16 cellular contexts compared by ENCODE assay signal in the genomic region with DNA sequence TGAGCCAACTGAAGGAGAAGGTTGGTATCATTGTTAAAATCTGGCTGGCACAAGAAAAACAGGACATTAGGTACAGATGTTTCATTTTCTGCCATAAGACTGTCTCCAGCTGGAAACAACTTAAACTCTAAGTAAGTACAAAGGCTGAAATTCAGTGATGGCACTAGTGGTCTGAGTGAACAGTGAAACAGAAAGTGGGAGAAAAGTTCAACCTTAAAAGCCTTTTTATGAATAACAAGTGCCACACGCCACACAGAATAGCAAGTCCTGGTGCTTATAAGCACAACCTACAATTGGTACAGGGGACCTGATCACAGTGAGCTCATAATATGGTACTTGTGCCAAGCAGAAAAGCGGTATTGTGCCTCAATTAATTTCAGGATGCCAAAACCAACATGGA. TPM values are rescaled to one million over a fixed set of nuclear protein-coding genes. Genes with fewer than 3 reads are reported as not detected.
A peak's percentile ranks its signal among the peaks of the same experiment; 100 is the strongest.
DNase-seq lines count a peak whose midpoint lies in the region; ATAC-seq, FAIRE-seq and TF ChIP-seq lines count a peak whose summit lies in the region.
"Had no signal": no experiment of that assay in that cellular context is flagged by ENCODE, and none has a peak within 500 bp of the region (broad histone marks: within the 10 kb centered on the region; RNA-seq: fewer than 3 reads in every experiment).

No MANE protein-coding gene starts in this region.

- TF ChIP-seq RAD21 in HepG2 (CRISPR knock-in tag; IDR thresholded peaks at IDR 0.05), result no peak

- in situ Hi-C loops in HepG2 (cut with HindIII; ENCODE audit: extremely low pct_ligation_motif_present, low pct_unique_long_range_greater_than_20kb), result no loop called here

- TF ChIP-seq POLR2A in H54 (IDR thresholded peaks at IDR 0.05; ENCODE audit: low read depth, low read length), result no peak
- TF ChIP-seq POLR2A in HepG2 (IDR thresholded peaks at IDR 0.05; ENCODE audit: insufficient read depth in 1 of 2, low read depth in 2 of 2, low read length in 2 of 2), result no peak

- H2AFZ ChIP-seq in OCI-LY7 (ENCODE audit: low read length) (peak overlapping the region; percentile 34; the same call in 1 of the 2 replicates), HepG2 (ENCODE audit: low read length) (no peak overlapping the region), hepatocyte (no peak overlapping the region)
- H2AFZ ChIP-seq: GM23248 had no signal

- H3K9ac ChIP-seq in HepG2 (ENCODE audit: insufficient read depth, low read depth, low read length), result no peak overlapping the region
- H3K9ac ChIP-seq: GM23248 had no signal

- intact Hi-C loops in OCI-LY7 (cut with micrococcal nuclease; ENCODE audit: unreplicated experiment) (no loop called here), HepG2 (cut with micrococcal nuclease; ENCODE audit: unreplicated experiment) (no loop called here)

- no peak for TF ChIP-seq EP300 in HepG2 (IDR thresholded peaks at IDR 0.05; ENCODE audit: low read depth in 2 of 2, low read length in 2 of 2)
- TF ChIP-seq EP300 in HepG2 (CRISPR knock-in tag; IDR thresholded peaks at IDR 0.05; ENCODE audit: borderline replicate concordance), result no peak

- H3K4me1 ChIP-seq in OCI-LY7 (ENCODE audit: insufficient read depth, low read length, poor library complexity, severe bottlenecking) (peaks cover 50% of the 10 kb centered on the region), HepG2 (ENCODE audit: insufficient read depth, low read length) (no peaks in the 10 kb centered on the region), hepatocyte (ENCODE audit: insufficient read depth) (no peaks in the 10 kb centered on the region)
- H3K4me1 ChIP-seq: BE2C had no signal

- H3K9me3 ChIP-seq in OCI-LY7 (ENCODE audit: low read length) (peaks cover 42% of the 10 kb centered on the region), HepG2 (ENCODE audit: low read length) (no peaks in the 10 kb centered on the region), hepatocyte (ENCODE audit: low read depth) (no peaks in the 10 kb centered on the region)
- H3K9me3 ChIP-seq: BE2C had no signal

- H3K4me2 ChIP-seq in OCI-LY7 (ENCODE audit: low read length), result no peak overlapping the region
- no peak overlapping the region for H3K4me2 ChIP-seq in HepG2 (ENCODE audit: low read depth, low read length)
- H3K4me2 ChIP-seq in hepatocyte, result no peak overlapping the region

- H3K27ac ChIP-seq in OCI-LY7 (ENCODE audit: low read depth, low read length, poor library complexity, severe bottlenecking), result no peak overlapping the region
- no peak overlapping the region for H3K27ac ChIP-seq in HepG2 (ENCODE audit: extremely low read length, insufficient read depth, low read length)
- no peak overlapping the region for H3K27ac ChIP-seq in hepatocyte
- H3K27ac ChIP-seq: C4-2B, GM23248 had no signal

- H3K27me3 ChIP-seq in HepG2 (ENCODE audit: control insufficient read depth in 1 of 2, insufficient read depth in 2 of 2, low read length in 2 of 2) (no peaks in the 10 kb centered on the region), hepatocyte (no peaks in the 10 kb centered on the region)

- H4K20me1 ChIP-seq in OCI-LY7 (ENCODE audit: insufficient read depth, low read length), result no peaks in the 10 kb centered on the region
- H4K20me1 ChIP-seq in HepG2 (ENCODE audit: insufficient read depth, low read length), result no peaks in the 10 kb centered on the region
- no peaks in the 10 kb centered on the region for H4K20me1 ChIP-seq in hepatocyte (ENCODE audit: insufficient read depth, poor library complexity, severe bottlenecking)

- CTCF ChIA-PET in OCI-LY7 (lab: Charles Lee; ENCODE audit: unreplicated experiment), result no interaction called here
- CTCF ChIA-PET in HepG2 (lab: Yijun Ruan, JAX; ENCODE audit: low intra/inter-chr PET ratio, low total read pairs), result no interaction called here

- BruUV-seq in OCI-LY7 (replicated peaks; lab: Mats Ljungman, UMichigan), result no TSS peak
- BruUV-seq in HepG2 (replicated peaks; lab: Mats Ljungman, UMichigan), result no TSS peak

- H3K79me2 ChIP-seq in OCI-LY7 (ENCODE audit: insufficient read depth, low read depth, low read length) (no peaks in the 10 kb centered on the region), HepG2 (ENCODE audit: insufficient read depth, low read length) (no peaks in the 10 kb centered on the region), hepatocyte (no peaks in the 10 kb centered on the region)

- H3K36me3 ChIP-seq in OCI-LY7 (ENCODE audit: insufficient read depth, low read length), result peaks cover 30% of the 10 kb centered on the region
- H3K36me3 ChIP-seq in HepG2 (replicated peaks in 1 of 2; ENCODE audit: control insufficient read depth in 1 of 2, insufficient read depth in 2 of 2, low read length in 2 of 2), result no peaks in the 10 kb centered on the region
- H3K36me3 ChIP-seq in hepatocyte (replicated peaks; ENCODE audit: insufficient read depth, low read depth), result no peaks in the 10 kb centered on the region
- H3K36me3 ChIP-seq: BE2C had no signal

- no peak for ATAC-seq in HepG2

- FAIRE-seq in H54 (lab: Jason Lieb, UNC) (peak; percentile 57), HepG2 (lab: Jason Lieb, UNC) (no peak), urothelium cell line (lab: Jason Lieb, UNC) (no peak)

- no peak overlapping the region for H3K4me3 ChIP-seq in AG10803 (ENCODE audit: low read length)
- H3K4me3 ChIP-seq in OCI-LY7 (ENCODE audit: low read depth, low read length, poor library complexity, severe bottlenecking), result no peak overlapping the region
- H3K4me3 ChIP-seq in HepG2 (replicated peaks in 1 of 3; ENCODE audit: insufficient read depth in 1 of 3, low read depth in 2 of 3, low read length in 3 of 3), result no peak overlapping the region
- H3K4me3 ChIP-seq in hepatocyte, result no peak overlapping the region
- H3K4me3 ChIP-seq: GM23248 had no signal

- H3K9me2 ChIP-seq in OCI-LY7 (ENCODE audit: insufficient read depth, low read length) (no peaks in the 10 kb centered on the region), hepatocyte (replicated peaks; ENCODE audit: insufficient read depth) (no peaks in the 10 kb centered on the region)

- peak; percentile 8 for DNase-seq in AG10803 (ENCODE audit: low read depth)
- no peak for DNase-seq in H54 (ENCODE audit: insufficient read length, low spot score)
- DNase-seq in OCI-LY7 (ENCODE audit: low spot score), result no peak
- DNase-seq in fibroblast of gingiva (ENCODE audit: low read depth), result peak; percentile 1
- DNase-seq in HepG2 (ENCODE audit: low spot score), result no peak
- no peak for DNase-seq in urothelium cell line (ENCODE audit: low spot score)
- no peak for DNase-seq in hepatocyte (ENCODE audit: low spot score)
- DNase-seq: 8988T; ACHN; BE2C; CD4-positive, alpha-beta memory T cell; DMS79 treated with DMSO at 0.1 percent for 48 hours; GDM1; H7 had no signal

- 74% methylated on average over 2 of the region's 2 CpGs for WGBS in HepG2 (ENCODE audit: low lambda C conversion rate)
- WGBS in hepatocyte (ENCODE audit: low lambda C conversion rate, missing lambda C conversion rate), result 100% methylated on average over 2 of the region's 2 CpGs

- TF ChIP-seq CTCF in AG10803 (conservative IDR thresholded peaks at IDR 0.05; ENCODE audit: low read length) (no peak), OCI-LY7 (conservative IDR thresholded peaks at IDR 0.05; ENCODE audit: low read length) (no peak), HepG2 (CRISPR knock-in tag; IDR thresholded peaks at IDR 0.05) (no peak), hepatocyte (IDR thresholded peaks at IDR 0.05; ENCODE audit: poor library complexity) (no peak)

- POLR2A ChIA-PET in OCI-LY7 (lab: Charles Lee), result interaction anchor here (0.5 to 1.5 kb wide), 2 partner anchors 8 to 1628 kb away, joined by 3 read pairs; partner anchors contain the start of gene CEP95
- POLR2A ChIA-PET in HepG2 (lab: Yijun Ruan, JAX), result no interaction called here

TF ChIP-seq in HepG2, 621 proteins besides CTCF, POLR2A, EP300 and RAD21 (continues in another document):
- TF ChIP-seq NRL (CRISPR knock-in tag; IDR thresholded peaks at IDR 0.05; ENCODE audit: borderline replicate concordance) (no peak), NFE2 (CRISPR knock-in tag; IDR thresholded peaks at IDR 0.05) (no peak), ZSCAN21 (CRISPR knock-in tag; IDR thresholded peaks at IDR 0.05; ENCODE audit: borderline replicate concordance) (no peak)
- TF ChIP-seq, protein P1, sequence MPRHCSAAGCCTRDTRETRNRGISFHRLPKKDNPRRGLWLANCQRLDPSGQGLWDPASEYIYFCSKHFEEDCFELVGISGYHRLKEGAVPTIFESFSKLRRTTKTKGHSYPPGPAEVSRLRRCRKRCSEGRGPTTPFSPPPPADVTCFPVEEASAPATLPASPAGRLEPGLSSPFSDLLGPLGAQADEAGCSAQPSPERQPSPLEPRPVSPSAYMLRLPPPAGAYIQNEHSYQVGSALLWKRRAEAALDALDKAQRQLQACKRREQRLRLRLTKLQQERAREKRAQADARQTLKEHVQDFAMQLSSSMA (CRISPR knock-in tag; IDR thresholded peaks at IDR 0.05), result no peak

RNA-seq across cellular contexts. Expression of gene CEP112, which starts 56.7 kb away (rescaled TPM):
- total RNA-seq in OCI-LY7 (2014; rRNA removed; shearing (Covaris generic)), result 2.7 and 2.9 TPM in 2 replicates
- total RNA-seq in OCI-LY7 (2022), result 6.9 and 9.4 TPM in 2 replicates
- total RNA-seq in HepG2 (2016; rRNA removed; fragmentation: Illumina TruSeq; extraction: Trizol), result 2.7 and 3.4 TPM in 2 replicates
- total RNA-seq in HepG2 (2016; cell fraction: cytosol; rRNA removed; fragmentation: Illumina TruSeq; extraction: Trizol; ENCODE audit: low read depth), result 3.5 and 4.8 TPM in 2 replicates
- total RNA-seq in HepG2 (2016; cell fraction: insoluble cytoplasmic fraction; rRNA removed; fragmentation: Illumina TruSeq; extraction: Trizol), result 1.9 and 2.3 TPM in 2 replicates
- 2.1 and 2.2 TPM in 2 replicates for total RNA-seq in HepG2 (2016; cell fraction: membrane; rRNA removed; fragmentation: Illumina TruSeq; extraction: Trizol)
- total RNA-seq in HepG2 (2016; cell fraction: nucleus; rRNA removed; fragmentation: Illumina TruSeq; extraction: Trizol), result 5.8 TPM in 2 replicates
- 1.1 and 1.2 TPM in 2 replicates for polyA plus RNA-seq in HepG2 (2011; rRNA removed)
- polyA plus RNA-seq in HepG2 (2011; cell fraction: cytosol; rRNA removed), result 1.0 and 1.1 TPM in 2 replicates
- polyA plus RNA-seq in HepG2 (2011; cell fraction: nucleus; rRNA removed), result 0.85 and 2.0 TPM in 2 replicates
- polyA plus RNA-seq in HepG2 (2012), result 2.5 and 3.1 TPM in 2 replicates
- polyA plus RNA-seq in HepG2 (2016; cell fraction: cytosol; fragmentation: Illumina TruSeq; extraction: Trizol; ENCODE audit: low read depth), result 0.72 TPM in 2 replicates
- polyA plus RNA-seq in HepG2 (2016; cell fraction: insoluble cytoplasmic fraction; fragmentation: Illumina TruSeq; extraction: Trizol; ENCODE audit: low read depth), result 2.2 and 2.8 TPM in 2 replicates
- polyA plus RNA-seq in HepG2 (2016; cell fraction: membrane; fragmentation: Illumina TruSeq; extraction: Trizol; ENCODE audit: low read depth), result 0.88 and 0.91 TPM in 2 replicates
- polyA plus RNA-seq in HepG2 (2016; cell fraction: nucleus; fragmentation: Illumina TruSeq; extraction: Trizol; ENCODE audit: insufficient read depth, low read depth), result 2.9 and 3.7 TPM in 2 replicates
- 0.40 and 1.5 TPM in 2 replicates for polyA minus RNA-seq in HepG2 (2011; rRNA and poly(A)+ RNA removed; ENCODE audit: low replicate concordance)
- 1.1 and 2.5 TPM in 2 replicates for polyA minus RNA-seq in HepG2 (2011; cell fraction: cytosol; rRNA and poly(A)+ RNA removed)
- polyA minus RNA-seq in HepG2 (2011; cell fraction: nucleus; rRNA and poly(A)+ RNA removed), result 11.3 and 12.9 TPM in 2 replicates
- total RNA-seq in hepatocyte, result 6.1 and 9.7 TPM in 2 replicates
- 7.1 and 8.8 TPM in 2 replicates for polyA plus RNA-seq in hepatocyte

Comparison
In these comparisons a context has a peak if more than half of its experiments do, and no peak if none do; other contexts are left out.
1. DNase-seq: peak in AG10803 (single experiment) and fibroblast of gingiva (single experiment); none in H54 (single experiment), OCI-LY7 (single experiment), HepG2 (single experiment), urothelium cell line (single experiment) and hepatocyte (single experiment).